ENCODE assay signal across 1 cellular context in genomic region chr9:33836261-33836660, GRCh38.
TF ChIP-seq lines count a peak whose summit lies in the region.

No MANE protein-coding gene starts in this region.

TF ChIP-seq in HEK293, 187 proteins besides CTCF, POLR2A, EP300 and RAD21 (continued from another document):
- peak; percentile 72 for TF ChIP-seq PRDM10 (tag by site-specific recombination; IDR thresholded peaks at IDR 0.05)
